In genomic region chr3:79003994-79004393, GRCh38 we compare ENCODE assay signal across 19 cellular contexts.
"Had no signal": no experiment of that assay in that cellular context is flagged by ENCODE, and none has a peak within 500 bp of the region (broad histone marks: within the 10 kb centered on the region; RNA-seq: fewer than 3 reads in every experiment).

No MANE protein-coding gene starts in this region.

- DNase-seq: dermis blood vessel endothelial cell; foreskin keratinocyte; heart left ventricle; hypothalamus; kidney glomerular epithelial cell; mesendoderm; naive thymus-derived CD4-positive, alpha-beta T cell; nephron progenitor cell; ovary; right cardiac atrium; stimulated activated CD4-positive, alpha-beta T cell treated with anti-CD3 and anti-CD28 coated beads, Interleukin-4, amount 100 ng/mL, for 1 hour; stimulated activated CD8-positive, alpha-beta memory T cell treated with anti-CD3 and anti-CD28 coated beads, Interleukin-4, amount 100 ng/mL, for 48 hours; stimulated activated naive CD8-positive, alpha-beta T cell treated with anti-CD3 and anti-CD28 coated beads, Interleukin-15, Interleukin-2, amounts not matched to agents 100 U/mL and 50 U/mL, for 24 hours; thyroid gland; upper lobe of left lung had no signal

- H3K27me3 ChIP-seq: foreskin keratinocyte, heart left ventricle, ovary, suprapubic skin, thyroid gland, upper lobe of left lung, vagina had no signal

- H3K27me3 Mint-ChIP-seq: naive thymus-derived CD4-positive, alpha-beta T cell had no signal

- H3K4me3 ChIP-seq: heart left ventricle, ovary, suprapubic skin, thyroid gland, upper lobe of left lung, vagina had no signal

- H3K4me1 ChIP-seq: foreskin keratinocyte, suprapubic skin, thyroid gland, upper lobe of left lung had no signal

- H3K36me3 Mint-ChIP-seq: stimulated activated effector memory CD8-positive, alpha-beta T cell treated with anti-CD3 and anti-CD28 coated beads, Interleukin-12 subunit alpha, Interleukin-12 subunit beta, amount 100 ng/mL, for 72 hours had no signal

- H3K27ac ChIP-seq: foreskin keratinocyte, heart left ventricle, ovary, suprapubic skin, thyroid gland, upper lobe of left lung, vagina had no signal

- ATAC-seq: esophagus mucosa; foreskin keratinocyte; heart left ventricle; naive thymus-derived CD4-positive, alpha-beta T cell; right cardiac atrium; stimulated activated effector memory CD8-positive, alpha-beta T cell treated with anti-CD3 and anti-CD28 coated beads, Interleukin-12 subunit alpha, Interleukin-12 subunit beta, amount 100 ng/mL, for 72 hours; stimulated activated naive CD8-positive, alpha-beta T cell treated with anti-CD3 and anti-CD28 coated beads, Interleukin-15, Interleukin-2, amounts not matched to agents 100 U/mL and 50 U/mL, for 24 hours had no signal

- H3K9me3 ChIP-seq: ovary, suprapubic skin, thyroid gland, upper lobe of left lung, vagina had no signal

- H3K27ac Mint-ChIP-seq: naive thymus-derived CD4-positive, alpha-beta T cell; nephron progenitor cell; stimulated activated effector memory CD8-positive, alpha-beta T cell treated with anti-CD3 and anti-CD28 coated beads, Interleukin-12 subunit alpha, Interleukin-12 subunit beta, amount 100 ng/mL, for 72 hours had no signal

- H3K4me3 Mint-ChIP-seq: naive thymus-derived CD4-positive, alpha-beta T cell; stimulated activated effector memory CD8-positive, alpha-beta T cell treated with anti-CD3 and anti-CD28 coated beads, Interleukin-12 subunit alpha, Interleukin-12 subunit beta, amount 100 ng/mL, for 72 hours had no signal

- H3K36me3 ChIP-seq: heart left ventricle, ovary, suprapubic skin, thyroid gland, upper lobe of left lung, vagina had no signal

- H3K4me1 Mint-ChIP-seq: naive thymus-derived CD4-positive, alpha-beta T cell; stimulated activated effector memory CD8-positive, alpha-beta T cell treated with anti-CD3 and anti-CD28 coated beads, Interleukin-12 subunit alpha, Interleukin-12 subunit beta, amount 100 ng/mL, for 72 hours had no signal
